Comparison of ENCODE assay signal across 1 cellular context in the genomic region with DNA sequence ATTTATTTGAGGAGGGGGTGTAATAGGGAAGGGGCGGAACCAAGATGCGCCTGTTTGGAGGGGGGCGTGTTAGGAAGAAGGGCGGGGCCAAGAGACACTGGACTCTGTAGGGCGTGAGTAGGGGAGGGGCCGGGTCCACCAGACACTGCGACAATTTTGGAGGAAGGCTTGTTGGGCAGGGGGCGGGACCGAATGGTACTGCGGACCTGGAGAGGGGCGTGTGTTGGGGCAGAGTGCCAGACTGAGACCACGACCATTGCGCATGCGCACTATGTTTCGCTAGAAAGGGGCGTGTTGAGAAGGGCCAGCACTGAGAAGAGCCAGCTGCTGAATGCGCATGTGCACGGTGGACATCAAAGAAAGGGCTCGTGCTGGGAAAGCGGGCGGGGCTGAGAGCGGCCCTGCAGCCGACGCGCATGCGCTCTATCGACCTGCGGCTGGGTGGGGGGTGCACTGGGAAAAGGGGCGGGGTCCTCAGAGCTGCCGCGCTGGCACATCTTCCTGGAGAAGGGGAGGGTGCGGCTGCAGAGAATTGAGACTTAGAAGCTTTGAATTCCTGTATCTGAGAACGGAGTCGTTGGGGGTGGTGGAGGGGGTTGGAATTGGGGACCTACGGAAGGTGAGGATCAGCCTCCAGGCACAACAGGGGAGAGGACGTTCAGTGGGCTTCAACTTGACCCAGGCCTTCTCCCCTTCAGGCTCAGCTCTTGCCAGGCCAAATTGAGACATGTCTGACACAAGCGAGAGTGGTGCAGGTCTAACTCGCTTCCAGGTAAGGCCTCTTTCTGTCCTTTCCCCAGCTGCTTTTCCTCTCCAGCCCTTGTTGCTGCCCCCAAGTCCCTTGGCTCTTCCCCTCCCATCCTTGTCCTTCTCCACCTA.
TF ChIP-seq lines count a peak whose summit lies in the region.

No MANE protein-coding gene starts in this region.

TF ChIP-seq in HCT116, 20 proteins besides CTCF, POLR2A, EP300 and RAD21 (continued from another document):
- no peak for TF ChIP-seq ZBTB33 (IDR thresholded peaks at IDR 0.05; ENCODE audit: extremely low read depth, insufficient replicate concordance, low read length)
- TF ChIP-seq POLR2AphosphoS5 (IDR thresholded peaks at IDR 0.05; ENCODE audit: low read depth, low read length) = peak; percentile 32; the same call in 1 of the 2 replicates
- TF ChIP-seq, protein P1, sequence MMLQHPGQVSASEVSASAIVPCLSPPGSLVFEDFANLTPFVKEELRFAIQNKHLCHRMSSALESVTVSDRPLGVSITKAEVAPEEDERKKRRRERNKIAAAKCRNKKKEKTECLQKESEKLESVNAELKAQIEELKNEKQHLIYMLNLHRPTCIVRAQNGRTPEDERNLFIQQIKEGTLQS (IDR thresholded peaks at IDR 0.05) = no peak
- TF ChIP-seq TCF7L2 (IDR thresholded peaks at IDR 0.05; ENCODE audit: borderline replicate concordance, extremely low read depth, insufficient read depth, insufficient read length) = peak; percentile 98
- no peak for TF ChIP-seq YY1 (IDR thresholded peaks at IDR 0.05; ENCODE audit: extremely low read depth, insufficient replicate concordance, low read depth, low read length)
- no peak for TF ChIP-seq EZH2 (IDR thresholded peaks at IDR 0.05)
- no peak for TF ChIP-seq EZH2phosphoT487 (IDR thresholded peaks at IDR 0.05; ENCODE audit: borderline replicate concordance)
- TF ChIP-seq SRF (IDR thresholded peaks at IDR 0.05; ENCODE audit: low read depth) = no peak
